Comparison of ENCODE assay signal across 2 cellular contexts in genomic region chr11:58813693-58814092, GRCh38.
TF ChIP-seq lines count a peak whose summit lies in the region.

No MANE protein-coding gene starts in this region.

TF ChIP-seq in HepG2, 621 proteins besides CTCF, POLR2A, EP300 and RAD21:
- TF ChIP-seq IRX3 (CRISPR knock-in tag; IDR thresholded peaks at IDR 0.05; ENCODE audit: borderline replicate concordance, low read depth) (no peak), ZFP36 (IDR thresholded peaks at IDR 0.05; ENCODE audit: borderline replicate concordance, low read depth, low read length, partially characterized antibody) (peak; percentile 89), ZFX (CRISPR knock-in tag; IDR thresholded peaks at IDR 0.05; ENCODE audit: low read depth) (no peak), ZBTB1 (CRISPR knock-in tag; IDR thresholded peaks at IDR 0.05; ENCODE audit: borderline replicate concordance) (no peak), ZNF850 (CRISPR knock-in tag; conservative IDR thresholded peaks at IDR 0.05) (no peak), ELF4 (CRISPR knock-in tag; IDR thresholded peaks at IDR 0.05; ENCODE audit: borderline replicate concordance) (no peak)

TF ChIP-seq in K562, 482 proteins besides CTCF, POLR2A, EP300 and RAD21:
- TF ChIP-seq ZFP36 (IDR thresholded peaks at IDR 0.05; ENCODE audit: low read depth, low read length, partially characterized antibody) (peak; percentile 81), ZNF766 (CRISPR knock-in tag; conservative IDR thresholded peaks at IDR 0.05) (no peak)
